32 cellular contexts compared by ENCODE assay signal in genomic region chr22:47020157-47020556, GRCh38.
DNase-seq lines count a peak whose midpoint lies in the region; ATAC-seq, FAIRE-seq and TF ChIP-seq lines count a peak whose summit lies in the region.
"Had no signal": no experiment of that assay in that cellular context is flagged by ENCODE, and none has a peak within 500 bp of the region (broad histone marks: within the 10 kb centered on the region; RNA-seq: fewer than 3 reads in every experiment).

No MANE protein-coding gene starts in this region.

- intact Hi-C loops in sciatic nerve (cut with DNase I), result no loop called here
- intact Hi-C loops in colonic mucosa (cut with DNase I), result no loop called here

- H3K4me3 ChIP-seq in bronchial epithelial cell (ENCODE audit: low read depth, low read length) (no peak overlapping the region), colonic mucosa (no peak overlapping the region)
- H3K4me3 ChIP-seq: breast epithelium, left ventricle myocardium inferior, MG63, right atrium auricular region, tibial artery had no signal

- no peak for ATAC-seq in sciatic nerve
- ATAC-seq: activated CD8-positive, alpha-beta T cell treated with anti-CD3 and anti-CD28 coated beads, Interleukin-2, amount 10 ng/mL, durations not matched to agents 7 days and 5 days; Right ventricle myocardium inferior; SK-N-SH treated with all-trans-retinoic acid at 6 μM for 48 hours had no signal

- TF ChIP-seq CTCF in bronchial epithelial cell (IDR thresholded peaks at IDR 0.05; ENCODE audit: insufficient read depth, low read length, severe bottlenecking), result no peak
- no peak for TF ChIP-seq CTCF in colonic mucosa (IDR thresholded peaks at IDR 0.05)

- no peak overlapping the region for H3K27ac ChIP-seq in colonic mucosa
- H3K27ac ChIP-seq: breast epithelium, C4-2B, left ventricle myocardium inferior, parathyroid adenoma, right atrium auricular region, tibial artery had no signal

- H3K27me3 ChIP-seq in bronchial epithelial cell (ENCODE audit: control insufficient read depth, insufficient read depth, low read length) (no peaks in the 10 kb centered on the region), colonic mucosa (no peaks in the 10 kb centered on the region)
- H3K27me3 ChIP-seq: breast epithelium, MG63, right atrium auricular region, tibial artery had no signal

- H3K36me3 ChIP-seq in bronchial epithelial cell (ENCODE audit: control insufficient read depth, insufficient read depth, low read length), result peaks cover 3% of the 10 kb centered on the region
- H3K36me3 ChIP-seq in colonic mucosa, result no peaks in the 10 kb centered on the region
- H3K36me3 ChIP-seq: breast epithelium, MG63, right atrium auricular region had no signal

- DNase-seq in AG08396 (ENCODE audit: low spot score) (peak; percentile 51), EH (ENCODE audit: low read depth) (peak; percentile 53), bronchial epithelial cell (ENCODE audit: low read depth) (peak; percentile 15), sciatic nerve (ENCODE audit: low spot score) (peak; percentile 25), colonic mucosa (no peak), DMS 273 treated with DMSO at 0.1 percent for 48 hours (lab: John Stamatoyannopoulos, UW) (no peak), MV-4-11 (lab: John Stamatoyannopoulos, UW) (no peak)
- DNase-seq: activated CD8-positive, alpha-beta T cell treated with anti-CD3 and anti-CD28 coated beads, Interleukin-2, amount 10 ng/mL, durations not matched to agents 7 days and 5 days; activated gamma-delta T cell; COR-L47; DMS53; effector CD4-positive, alpha-beta T cell; GDM1; HCEC 1CT; hypothalamus; immature natural killer cell; KG1; left ventricle myocardium inferior; mesendoderm; MG63; NCI-H1105 treated with DMSO at 0.1 percent for 48 hours; NCI-H1930; NCI-H524 treated with DMSO at 0.1 percent for 48 hours; NK-92 treated with Interleukin-12 subunit alpha and Interleukin-12 subunit beta, amount 100 ng/mL, for 24 hours; stimulated activated CD8-positive, alpha-beta memory T cell treated with anti-CD3 and anti-CD28 coated beads, Interleukin-4, amount 100 ng/mL, for 48 hours had no signal

- H3K9me3 ChIP-seq in colonic mucosa, result no peaks in the 10 kb centered on the region
- H3K9me3 ChIP-seq: breast epithelium, left ventricle myocardium inferior, MG63, right atrium auricular region, tibial artery had no signal

- FAIRE-seq in bronchial epithelial cell (lab: Jason Lieb, UNC), result no peak

- H3K4me1 ChIP-seq in colonic mucosa, result no peaks in the 10 kb centered on the region
- H3K4me1 ChIP-seq: breast epithelium, parathyroid adenoma, tibial artery had no signal

- H3K9ac ChIP-seq in colonic mucosa (ENCODE audit: low read depth in 2 of 2, low read length in 2 of 2), result no peak overlapping the region
- H3K9ac ChIP-seq: parathyroid adenoma had no signal

Comparison
In these comparisons a context has a peak if more than half of its experiments do, and no peak if none do; other contexts are left out.
1. DNase-seq: peak in AG08396 (single experiment), EH (single experiment), bronchial epithelial cell (single experiment) and sciatic nerve (single experiment); none in colonic mucosa (single experiment), DMS 273 treated with DMSO at 0.1 percent for 48 hours (single experiment) and MV-4-11 (single experiment).